12 cellular contexts compared by ENCODE assay signal in the genomic region with DNA sequence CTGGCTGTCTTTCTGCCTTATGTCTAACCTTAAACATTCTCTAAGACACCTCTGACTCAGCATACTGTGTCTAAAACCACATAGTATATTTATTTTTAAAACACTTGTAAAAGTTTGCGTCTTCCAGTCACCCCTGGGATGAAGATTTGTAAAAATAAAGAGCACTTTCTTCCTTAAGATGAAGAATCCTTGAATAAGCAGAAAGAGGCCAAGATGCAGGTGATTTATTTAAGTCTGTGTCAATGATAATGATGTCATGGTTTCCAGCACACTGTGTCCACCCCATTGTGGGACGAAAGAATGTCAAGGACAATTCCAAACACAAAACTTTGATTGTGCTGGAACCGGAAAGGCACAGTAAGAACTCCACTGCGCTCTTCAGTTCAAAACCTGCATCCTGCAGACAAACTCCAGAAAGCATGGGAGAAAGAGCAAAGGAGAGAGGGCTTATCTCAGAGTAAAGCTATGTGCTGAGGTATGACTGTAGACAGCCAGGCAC.
A peak's percentile ranks its signal among the peaks of the same experiment; 100 is the strongest.
DNase-seq lines count a peak whose midpoint lies in the region; ATAC-seq, FAIRE-seq and TF ChIP-seq lines count a peak whose summit lies in the region.
"Had no signal": no experiment of that assay in that cellular context is flagged by ENCODE, and none has a peak within 500 bp of the region (broad histone marks: within the 10 kb centered on the region; RNA-seq: fewer than 3 reads in every experiment).

No MANE protein-coding gene starts in this region.

- peaks cover 43% of the 10 kb centered on the region for H3K4me1 ChIP-seq in BLaER1
- peaks cover 37% of the 10 kb centered on the region for H3K4me1 ChIP-seq in cardiac muscle cell (ENCODE audit: low read depth)
- peaks cover 0 to 4% (median 4%) of the 10 kb centered on the region in 3 donors for H3K4me1 ChIP-seq in pancreas

- H3K27me3 Mint-ChIP-seq in activated B cell treated with CpG ODN at 0.5 μM for 24 hours: no peaks in the 10 kb centered on the region

- 31 to 37% methylated on average over 4 of the region's 4 CpGs for WGBS in pancreas, 2 donors

- TF ChIP-seq CTCF in activated B cell treated with CpG ODN at 0.5 μM for 24 hours (IDR thresholded peaks at IDR 0.05): no peak
- no peak for TF ChIP-seq CTCF in cardiac muscle cell (IDR thresholded peaks at IDR 0.05; ENCODE audit: low read depth, low read length)
- TF ChIP-seq CTCF in pancreas (IDR thresholded peaks at IDR 0.05): no peak

- H3K4me3 Mint-ChIP-seq in activated B cell treated with CpG ODN at 0.5 μM for 24 hours: no peak overlapping the region

- FAIRE-seq in pancreas (lab: Jason Lieb, UNC): no peak
- FAIRE-seq: colon had no signal

- peak overlapping the region; percentile 16; the same call in 1 of the 2 replicates for H3K4me2 ChIP-seq in BLaER1

- peaks cover 100% of the 10 kb centered on the region for H4K20me1 ChIP-seq in BLaER1

- H3K4me1 Mint-ChIP-seq in activated B cell treated with CpG ODN at 0.5 μM for 24 hours: peaks cover 47% of the 10 kb centered on the region

- CTCF ChIA-PET in activated B cell treated with CpG ODN at 0.5 μM for 24 hours (lab: Charles Lee): no interaction called here

- H3K4me3 ChIP-seq in BLaER1: no peak overlapping the region
- no peak overlapping the region for H3K4me3 ChIP-seq in cardiac muscle cell
- H3K4me3 ChIP-seq in pancreas: no peak overlapping the region
- H3K4me3 ChIP-seq: ovary had no signal

- H3K27me3 ChIP-seq in BLaER1 (no peaks in the 10 kb centered on the region), cardiac muscle cell (no peaks in the 10 kb centered on the region), pancreas (no peaks in the 10 kb centered on the region)
- H3K27me3 ChIP-seq: ovary had no signal

- intact Hi-C loops in activated B cell treated with CpG ODN at 0.5 μM for 24 hours (cut with micrococcal nuclease): loop anchor here (2.0 kb wide), 1 partner anchor 94 kb away; a partner anchor contains a TSS
- intact Hi-C loops in pancreas (cut with DNase I): no loop called here

- ATAC-seq in activated B cell treated with CpG ODN at 0.5 μM for 24 hours (ENCODE audit: low read depth): no peak
- ATAC-seq in pancreas: peak in 3 of 4 donors; percentile 53 to 77 (median 67)
- no peak for ATAC-seq in HG03135 (IDR thresholded peaks at IDR 0.05; ENCODE audit: unreplicated experiment)
- ATAC-seq in GM21360 (IDR thresholded peaks at IDR 0.05; ENCODE audit: unreplicated experiment): no peak

- H3K9ac ChIP-seq in BLaER1: no peak overlapping the region

- no peaks in the 10 kb centered on the region for H3K9me3 Mint-ChIP-seq in activated B cell treated with CpG ODN at 0.5 μM for 24 hours

- H3K9me3 ChIP-seq in BLaER1 (no peaks in the 10 kb centered on the region), cardiac muscle cell (ENCODE audit: low read depth) (no peaks in the 10 kb centered on the region), pancreas (no peaks in the 10 kb centered on the region)
- H3K9me3 ChIP-seq: ovary had no signal

- peaks cover 54% of the 10 kb centered on the region for H3K36me3 Mint-ChIP-seq in activated B cell treated with CpG ODN at 0.5 μM for 24 hours (ENCODE audit: low read depth)

- H3K27ac ChIP-seq in BLaER1: no peak overlapping the region
- H3K27ac ChIP-seq in cardiac muscle cell: peak overlapping the region; percentile 85
- no peak overlapping the region for H3K27ac ChIP-seq in pancreas

- POLR2A ChIA-PET in activated B cell treated with CpG ODN at 0.5 μM for 24 hours (lab: Charles Lee): no interaction called here

- peak overlapping the region; percentile 61 for H3K27ac Mint-ChIP-seq in activated B cell treated with CpG ODN at 0.5 μM for 24 hours

- peaks cover 95% of the 10 kb centered on the region for H3K36me3 ChIP-seq in BLaER1
- no peaks in the 10 kb centered on the region for H3K36me3 ChIP-seq in cardiac muscle cell
- no peaks in the 10 kb centered on the region for H3K36me3 ChIP-seq in pancreas
- H3K36me3 ChIP-seq: ovary had no signal

- DNase-seq in activated B cell treated with CpG ODN at 0.5 μM for 24 hours (no peak), cardiac muscle cell (ENCODE audit: low read depth in 1 of 2, low spot score in 1 of 2) (peak; percentile 51 to 57), pancreas (peak in 1 of 6 donors; percentile 16), NCI-H526 treated with DMSO at 0.1 percent for 48 hours (lab: John Stamatoyannopoulos, UW) (no peak), T-helper 1 cell (no peak)
- DNase-seq: activated CD4-positive, alpha-beta T cell treated with anti-CD3 and anti-CD28 coated beads, Interleukin-2, amount 50 U/mL, for 1 hour; NCI-H345 had no signal

Comparison
In these comparisons a context has a peak if more than half of its experiments do, and no peak if none do; other contexts are left out.
1. ATAC-seq: peak in pancreas (3 of 4); none in activated B cell treated with CpG ODN at 0.5 μM for 24 hours (single experiment), HG03135 (single experiment) and GM21360 (single experiment).
2. DNase-seq: peak in cardiac muscle cell (2 of 2); none in activated B cell treated with CpG ODN at 0.5 μM for 24 hours (single experiment), NCI-H526 treated with DMSO at 0.1 percent for 48 hours (single experiment) and T-helper 1 cell (0 of 5).